2 cellular contexts compared by ENCODE assay signal in genomic region chr13:38473305-38473704, GRCh38.
TF ChIP-seq lines count a peak whose summit lies in the region.

No MANE protein-coding gene starts in this region.

TF ChIP-seq in IMR-90, 13 proteins besides CTCF, POLR2A, EP300 and RAD21 (continued from another document):
- TF ChIP-seq CEBPB (IDR thresholded peaks at IDR 0.05; ENCODE audit: low read depth, low read length): peak; percentile 54; the same call in 1 of the 2 replicates
TF ChIP-seq in IMR-90: peak in this region for 1.

TF ChIP-seq in K562, 482 proteins besides CTCF, POLR2A, EP300 and RAD21 (continued from another document):
- TF ChIP-seq FUS (optimal IDR thresholded peaks at IDR 0.05; ENCODE audit: low read depth, low read length): no peak
